ENCODE assay signal across 10 cellular contexts in genomic region chr16:81625544-81626152, GRCh38.
DNase-seq lines count a peak whose midpoint lies in the region; ATAC-seq and TF ChIP-seq lines count a peak whose summit lies in the region.
"Had no signal": no experiment of that assay in that cellular context is flagged by ENCODE, and none has a peak within 500 bp of the region (broad histone marks: within the 10 kb centered on the region; RNA-seq: fewer than 3 reads in every experiment).

No MANE protein-coding gene starts in this region.

- H3K27ac Mint-ChIP-seq in HFFc6, result peak overlapping the region; percentile 69
- H3K27ac Mint-ChIP-seq: activated B cell treated with CpG ODN at 0.5 μM for 24 hours had no signal

- peak; percentile 38 for DNase-seq in HFFc6
- peak; percentile 69 to 78 for DNase-seq in breast epithelium (ENCODE audit: low spot score in 2 of 2)
- DNase-seq in midbrain (lab: John Stamatoyannopoulos, UW), result peak; percentile 33
- DNase-seq in hepatocyte (ENCODE audit: low spot score), result no peak
- DNase-seq in NCI-H82 (lab: John Stamatoyannopoulos, UW), result no peak
- no peak for DNase-seq in HCEC 1CT
- DNase-seq: activated B cell treated with CpG ODN at 0.5 μM for 24 hours had no signal

- H3K36me3 ChIP-seq in BLaER1 treated with 17β-estradiol and CSF1 and Interleukin-3, amounts not matched to agents 10 nM and 100 nM, result peaks cover 23 to 80% (median 45%) of the 10 kb centered on the region in 11 experiments
- H3K36me3 ChIP-seq in breast epithelium (no peaks in the 10 kb centered on the region), hepatocyte (replicated peaks; ENCODE audit: insufficient read depth, low read depth) (no peaks in the 10 kb centered on the region)

- no peaks in the 10 kb centered on the region for H3K27me3 ChIP-seq in BLaER1 treated with 17β-estradiol and CSF1 and Interleukin-3, amounts not matched to agents 10 nM and 100 nM
- H3K27me3 ChIP-seq in breast epithelium (no peaks in the 10 kb centered on the region), hepatocyte (no peaks in the 10 kb centered on the region)

- H3K9ac ChIP-seq in BLaER1 treated with 17β-estradiol and CSF1 and Interleukin-3, amounts not matched to agents 10 nM and 100 nM, result peak overlapping the region in 7 of 11 experiments; percentile 19 to 67 (median 49); a peak in 13 of 22 replicates

- peak overlapping the region; percentile 29 to 83 (median 62) for H3K4me2 ChIP-seq in BLaER1 treated with 17β-estradiol and CSF1 and Interleukin-3, amounts not matched to agents 10 nM and 100 nM
- H3K4me2 ChIP-seq in hepatocyte, result no peak overlapping the region

- no peak for ATAC-seq in GM21381 (IDR thresholded peaks at IDR 0.05; ENCODE audit: unreplicated experiment)

- H3K27ac ChIP-seq in BLaER1 treated with 17β-estradiol and CSF1 and Interleukin-3, amounts not matched to agents 10 nM and 100 nM, result peak overlapping the region in 8 of 11 experiments; percentile 13 to 65 (median 38); a peak in 11 of 22 replicates
- H3K27ac ChIP-seq in breast epithelium (peak overlapping the region; percentile 59 to 79), hepatocyte (no peak overlapping the region)

- H2AFZ ChIP-seq in hepatocyte, result no peak overlapping the region

- no peak overlapping the region for H3K4me3 Mint-ChIP-seq in HFFc6
- H3K4me3 Mint-ChIP-seq: activated B cell treated with CpG ODN at 0.5 μM for 24 hours, memory B cell had no signal

- H3K4me1 Mint-ChIP-seq in HFFc6 (ENCODE audit: low read depth), result peaks cover 6% of the 10 kb centered on the region; the same call in 1 of the 2 replicates

- intact Hi-C loops in breast epithelium (cut with DNase I; ENCODE audit: low total_unique reads), result no loop called here

- H3K4me3 ChIP-seq in BLaER1 treated with 17β-estradiol and CSF1 and Interleukin-3, amounts not matched to agents 10 nM and 100 nM, result no peak overlapping the region
- no peak overlapping the region for H3K4me3 ChIP-seq in breast epithelium
- H3K4me3 ChIP-seq in hepatocyte, result no peak overlapping the region

- peaks cover 71 to 100% (median 100%) of the 10 kb centered on the region in 11 experiments for H4K20me1 ChIP-seq in BLaER1 treated with 17β-estradiol and CSF1 and Interleukin-3, amounts not matched to agents 10 nM and 100 nM
- H4K20me1 ChIP-seq in hepatocyte (ENCODE audit: insufficient read depth, poor library complexity, severe bottlenecking), result no peaks in the 10 kb centered on the region

- no peaks in the 10 kb centered on the region for H3K9me3 Mint-ChIP-seq in HFFc6
- H3K9me3 Mint-ChIP-seq: activated B cell treated with CpG ODN at 0.5 μM for 24 hours, memory B cell had no signal

- no peak for TF ChIP-seq POLR2A in breast epithelium (IDR thresholded peaks at IDR 0.05)

- 83% methylated on average over 9 of the region's 9 CpGs for WGBS in hepatocyte (ENCODE audit: low lambda C conversion rate, missing lambda C conversion rate)

- H3K9me2 ChIP-seq in hepatocyte (replicated peaks; ENCODE audit: insufficient read depth), result no peaks in the 10 kb centered on the region

- H3K27me3 Mint-ChIP-seq in HFFc6 (ENCODE audit: insufficient read depth), result peaks cover 2% of the 10 kb centered on the region; the same call in 1 of the 2 replicates
- H3K27me3 Mint-ChIP-seq: activated B cell treated with CpG ODN at 0.5 μM for 24 hours, memory B cell had no signal

- H3K9me3 ChIP-seq in BLaER1 treated with 17β-estradiol and CSF1 and Interleukin-3, amounts not matched to agents 10 nM and 100 nM (replicated peaks in 1 of 11), result no peaks in the 10 kb centered on the region
- H3K9me3 ChIP-seq in breast epithelium (no peaks in the 10 kb centered on the region), hepatocyte (ENCODE audit: low read depth) (no peaks in the 10 kb centered on the region)

- peaks cover 8% of the 10 kb centered on the region for H3K79me2 ChIP-seq in hepatocyte

- no peaks in the 10 kb centered on the region; the same call in 1 of the 2 replicates for H3K36me3 Mint-ChIP-seq in HFFc6 (ENCODE audit: low read depth)

- peaks cover 29 to 62% (median 51%) of the 10 kb centered on the region in 10 experiments for H3K4me1 ChIP-seq in BLaER1 treated with 17β-estradiol and CSF1 and Interleukin-3, amounts not matched to agents 10 nM and 100 nM
- peaks cover 0 to 9% of the 10 kb centered on the region in 2 donors for H3K4me1 ChIP-seq in breast epithelium
- no peaks in the 10 kb centered on the region for H3K4me1 ChIP-seq in hepatocyte (ENCODE audit: insufficient read depth)

- TF ChIP-seq CTCF in HFFc6 (IDR thresholded peaks at IDR 0.05) (no peak), breast epithelium (IDR thresholded peaks at IDR 0.05) (no peak), hepatocyte (IDR thresholded peaks at IDR 0.05; ENCODE audit: poor library complexity) (no peak)

Comparison
In these comparisons a context has a peak if more than half of its experiments do, and no peak if none do; other contexts are left out.
1. DNase-seq: peak in HFFc6 (single experiment), breast epithelium (2 of 2) and midbrain (single experiment); none in hepatocyte (single experiment), NCI-H82 (single experiment) and HCEC 1CT (single experiment).